In the genomic region with DNA sequence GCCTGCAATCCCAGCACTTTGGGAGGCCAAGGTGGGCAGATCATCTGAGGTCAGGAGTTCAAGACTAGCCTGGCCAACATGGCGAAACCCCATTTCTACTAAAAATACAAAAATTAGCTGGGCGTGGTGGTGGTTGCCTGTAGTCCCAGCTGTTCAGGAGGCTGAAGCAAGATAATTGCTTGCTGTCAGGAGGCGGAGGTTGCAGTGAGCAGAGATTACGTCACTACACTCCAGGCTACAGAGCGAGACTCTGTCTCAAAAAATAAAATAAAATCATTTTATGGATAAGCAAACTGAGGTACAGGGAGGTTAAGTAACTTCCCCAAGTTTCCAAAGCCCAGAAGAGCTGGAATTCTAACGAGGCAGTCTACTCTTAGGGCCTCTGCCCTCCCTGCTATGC, we compare ENCODE assay signal across 6 cellular contexts. TPM values are rescaled to one million over a fixed set of nuclear protein-coding genes. Genes with fewer than 3 reads are reported as not detected.
"Had no signal": no experiment of that assay in that cellular context is flagged by ENCODE, and none has a peak within 500 bp of the region (broad histone marks: within the 10 kb centered on the region; RNA-seq: fewer than 3 reads in every experiment).

No MANE protein-coding gene starts in this region.

RNA-seq across cellular contexts. Expression of a gene that starts 26.7 kb away (rescaled TPM):
- total RNA-seq: GM23248, H4, H7, HFFc6, HT1080, IMR-90 had no signal
- polyA plus RNA-seq: GM23248, IMR-90 had no signal
